Comparison of ENCODE assay signal across 12 cellular contexts in genomic region chr1:20590313-20590777, GRCh38. TPM values are rescaled to one million over a fixed set of nuclear protein-coding genes. Genes with fewer than 3 reads are reported as not detected.
A peak's percentile ranks its signal among the peaks of the same experiment; 100 is the strongest.
DNase-seq lines count a peak whose midpoint lies in the region; ATAC-seq and TF ChIP-seq lines count a peak whose summit lies in the region.
"Had no signal": no experiment of that assay in that cellular context is flagged by ENCODE, and none has a peak within 500 bp of the region (broad histone marks: within the 10 kb centered on the region; RNA-seq: fewer than 3 reads in every experiment).

No MANE protein-coding gene starts in this region.

- ATAC-seq in RWPE2 (ENCODE audit: low read depth): no peak
- ATAC-seq in psoas muscle: peak in 3 of 4 donors; percentile 65 to 77 (median 69)

- H3K4me1 ChIP-seq in RWPE2 (ENCODE audit: insufficient read depth, poor library complexity, severe bottlenecking) (no peaks in the 10 kb centered on the region), psoas muscle (no peaks in the 10 kb centered on the region)

- H3K27ac ChIP-seq in RWPE2 (ENCODE audit: poor library complexity, severe bottlenecking): peak overlapping the region; percentile 74
- no peak overlapping the region for H3K27ac ChIP-seq in psoas muscle
- H3K27ac ChIP-seq: cardiac muscle cell, RWPE1 had no signal

- 26 to 46% (median 29%) methylated on average over 7 of the region's 7 CpGs for WGBS in psoas muscle, 3 donors

- in situ Hi-C loops in GM13976 (cut with MboI; ENCODE audit: low sequenced_read_pairs, unreplicated experiment): no loop called here

- H3K36me3 ChIP-seq in RWPE2 (ENCODE audit: low read depth): peaks cover 4% of the 10 kb centered on the region; the same call in 1 of the 2 replicates
- H3K36me3 ChIP-seq in psoas muscle (ENCODE audit: insufficient read depth in 1 of 2, low read depth in 1 of 2): no peaks in the 10 kb centered on the region
- H3K36me3 ChIP-seq: cardiac muscle cell had no signal

- H3K27me3 ChIP-seq in RWPE2 (ENCODE audit: insufficient read depth, poor library complexity, severe bottlenecking) (no peaks in the 10 kb centered on the region), psoas muscle (ENCODE audit: insufficient read depth in 3 of 3, low read length in 2 of 3) (peaks cover 0 to 38% (median 5%) of the 10 kb centered on the region in 3 donors)
- H3K27me3 ChIP-seq: cardiac muscle cell had no signal

- intact Hi-C loops in psoas muscle (cut with DNase I): no loop called here

- TF ChIP-seq CTCF in RWPE2 (IDR thresholded peaks at IDR 0.05; ENCODE audit: poor library complexity, severe bottlenecking) (no peak), psoas muscle (IDR thresholded peaks at IDR 0.05) (no peak), GM13976 (IDR thresholded peaks at IDR 0.05; ENCODE audit: borderline replicate concordance, control extremely low read depth, extremely low read depth, insufficient read depth, missing control alignments) (no peak)

- no peaks in the 10 kb centered on the region for H3K9me3 ChIP-seq in RWPE2 (ENCODE audit: severe bottlenecking)
- H3K9me3 ChIP-seq in psoas muscle: no peaks in the 10 kb centered on the region

- H3K4me3 ChIP-seq in RWPE2 (ENCODE audit: severe bottlenecking) (peak overlapping the region; percentile 44), psoas muscle (peak overlapping the region; percentile 36)
- H3K4me3 ChIP-seq: cardiac muscle cell had no signal

- DNase-seq in GM04504 (ENCODE audit: low read depth): peak; percentile 75
- no peak for DNase-seq in RWPE2 (ENCODE audit: low spot score)
- DNase-seq in glomerular visceral epithelial cell (ENCODE audit: extremely low spot score): peak; percentile 33
- peak; percentile 66 to 74 for DNase-seq in psoas muscle
- DNase-seq in activated CD4-positive, alpha-beta T cell treated with anti-CD3 and anti-CD28 coated beads for 48 hours: no peak
- no peak for DNase-seq in GM13976 (ENCODE audit: low spot score)
- no peak for DNase-seq in NCI-H510A treated with DMSO at 0.1 percent for 48 hours (lab: John Stamatoyannopoulos, UW)
- DNase-seq in NAMALWA (ENCODE audit: low spot score): no peak

RNA-seq across cellular contexts. Expression of gene CDA, which starts 1.4 kb away (rescaled TPM):
- total RNA-seq in psoas muscle: 1 to 10 TPM; 1.0 to 2.0 (median 1.8) TPM
- polyA plus RNA-seq in psoas muscle: 1 to 10 TPM; 1.2 to 2.5 (median 1.2) TPM
- total RNA-seq: activated CD8-positive, alpha-beta memory T cell treated with anti-CD3 and anti-CD28 coated beads for 36 hours; cardiac muscle cell had no signal
- polyA plus RNA-seq: cardiac muscle cell had no signal

RNA-seq across cellular contexts. Expression of gene FAM43B, which starts 38.0 kb away (rescaled TPM):
- total RNA-seq in psoas muscle: 1 to 10 TPM in 1 of 4 donors, under 1 TPM in 3; 0.25 to 1.2 (median 0.56) TPM
- polyA plus RNA-seq in psoas muscle: under 1 TPM; 0.05 to 0.74 (median 0.08) TPM
- total RNA-seq: activated CD8-positive, alpha-beta memory T cell treated with anti-CD3 and anti-CD28 coated beads for 36 hours had no signal
- polyA plus RNA-seq: immature natural killer cell had no signal

RNA-seq across cellular contexts. Expression of gene PINK1, which starts 42.9 kb away (rescaled TPM):
- total RNA-seq in psoas muscle: 100 to 1,000 TPM; 219 to 416 (median 390) TPM
- 100 to 1,000 TPM; 218 to 506 (median 276) TPM for polyA plus RNA-seq in psoas muscle

Comparison
In these comparisons a context has a peak if more than half of its experiments do, and no peak if none do; other contexts are left out.
1. DNase-seq: peak in GM04504 (single experiment), glomerular visceral epithelial cell (single experiment) and psoas muscle (2 of 2); none in RWPE2 (single experiment), activated CD4-positive, alpha-beta T cell treated with anti-CD3 and anti-CD28 coated beads for 48 hours (single experiment), GM13976 (single experiment), NCI-H510A treated with DMSO at 0.1 percent for 48 hours (single experiment) and NAMALWA (single experiment).